Comparison of ENCODE assay signal across 23 cellular contexts in the genomic region with DNA sequence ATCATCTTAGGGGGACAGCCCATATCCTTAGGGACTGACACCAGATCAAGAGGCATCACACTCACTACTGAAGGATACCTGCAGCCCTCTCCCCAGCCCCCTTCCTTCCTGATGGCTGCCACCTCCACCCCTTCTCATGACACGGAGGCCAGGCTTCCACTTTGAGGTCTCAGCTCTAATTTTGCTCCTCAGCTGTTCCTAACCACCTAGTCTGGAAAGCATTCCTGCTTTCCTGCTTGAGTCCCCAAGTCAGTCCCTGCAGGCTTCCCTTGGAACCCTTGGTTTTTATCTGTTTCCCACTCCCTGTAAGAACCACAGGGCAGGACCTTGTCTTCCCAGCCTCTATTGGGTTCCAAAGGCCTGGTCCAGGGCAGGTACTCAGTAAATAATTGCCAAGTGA.
"Had no signal": no experiment of that assay in that cellular context is flagged by ENCODE, and none has a peak within 500 bp of the region (broad histone marks: within the 10 kb centered on the region; RNA-seq: fewer than 3 reads in every experiment).

No MANE protein-coding gene starts in this region.

- H3K27me3 Mint-ChIP-seq: naive thymus-derived CD4-positive, alpha-beta T cell; stimulated activated memory B cell treated with anti-CD40 and anti-IgM and Interleukin-4, amounts not matched to agents 10 μg/mL and 1 μg/mL and 100 μg/mL, for 72 hours had no signal

- H3K27ac ChIP-seq: hepatocyte, neural progenitor cell, parathyroid adenoma, right lobe of liver, thoracic aorta, tibial nerve, upper lobe of left lung had no signal

- H3K27ac Mint-ChIP-seq: mesothelial cell of epicardium; nephron; neural progenitor cell; progenitor cell of endocrine pancreas; stimulated activated memory B cell treated with anti-CD40 and anti-IgM and Interleukin-4, amounts not matched to agents 10 μg/mL and 1 μg/mL and 100 μg/mL, for 72 hours had no signal

- H3K27me3 ChIP-seq: dorsolateral prefrontal cortex, hepatocyte, right lobe of liver, tibial nerve, upper lobe of left lung had no signal

- H3K4me3 ChIP-seq: dorsolateral prefrontal cortex, hepatocyte, mucosa of descending colon, neural progenitor cell, right lobe of liver, smooth muscle cell, thoracic aorta, tibial nerve, upper lobe of left lung had no signal

- H3K9ac ChIP-seq: neural progenitor cell, parathyroid adenoma had no signal

- H3K36me3 ChIP-seq: neural progenitor cell, right lobe of liver, thoracic aorta, upper lobe of left lung had no signal

- DNase-seq: effector CD4-positive, alpha-beta T cell; head of caudate nucleus; kidney; mesenchymal stem cell; mucosa of descending colon; naive thymus-derived CD4-positive, alpha-beta T cell; right lobe of liver; stimulated activated CD4-positive, alpha-beta T cell treated with anti-CD3 and anti-CD28 coated beads, Interleukin-2, amount 100 ng/mL, for 24 hours; stimulated activated CD4-positive, alpha-beta T cell treated with anti-CD3 and anti-CD28 coated beads, Interleukin-4, amount 100 ng/mL, for 24 hours; stimulated activated naive CD8-positive, alpha-beta T cell treated with anti-CD3 and anti-CD28 coated beads, Interleukin-15, Interleukin-2, amounts not matched to agents 100 U/mL and 50 U/mL, for 24 hours; upper lobe of left lung had no signal

- H3K9me3 ChIP-seq: mucosa of descending colon, right lobe of liver, thoracic aorta, tibial nerve, upper lobe of left lung had no signal

- ATAC-seq: left lobe of liver; mucosa of descending colon; naive thymus-derived CD4-positive, alpha-beta T cell; right lobe of liver; stimulated activated memory B cell treated with anti-CD40 and anti-IgM and Interleukin-4, amounts not matched to agents 10 μg/mL and 1 μg/mL and 100 μg/mL, for 72 hours; stimulated activated naive CD8-positive, alpha-beta T cell treated with anti-CD3 and anti-CD28 coated beads, Interleukin-15, Interleukin-2, amounts not matched to agents 100 U/mL and 50 U/mL, for 24 hours had no signal

- H3K9me3 Mint-ChIP-seq: mesothelial cell of epicardium; naive thymus-derived CD4-positive, alpha-beta T cell; nephron; neural progenitor cell; stimulated activated memory B cell treated with anti-CD40 and anti-IgM and Interleukin-4, amounts not matched to agents 10 μg/mL and 1 μg/mL and 100 μg/mL, for 72 hours had no signal

- H2AFZ ChIP-seq: hepatocyte, neural progenitor cell, parathyroid adenoma had no signal

- H3K4me2 ChIP-seq: hepatocyte, neural progenitor cell, smooth muscle cell had no signal

- H3K4me3 Mint-ChIP-seq: mesothelial cell of epicardium; neural progenitor cell; stimulated activated memory B cell treated with anti-CD40 and anti-IgM and Interleukin-4, amounts not matched to agents 10 μg/mL and 1 μg/mL and 100 μg/mL, for 72 hours had no signal

- H3K36me3 Mint-ChIP-seq: mesothelial cell of epicardium; neural progenitor cell; stimulated activated memory B cell treated with anti-CD40 and anti-IgM and Interleukin-4, amounts not matched to agents 10 μg/mL and 1 μg/mL and 100 μg/mL, for 72 hours had no signal

- H3K79me2 ChIP-seq: hepatocyte, parathyroid adenoma had no signal
